Comparison of ENCODE assay signal across 8 cellular contexts in the genomic region with DNA sequence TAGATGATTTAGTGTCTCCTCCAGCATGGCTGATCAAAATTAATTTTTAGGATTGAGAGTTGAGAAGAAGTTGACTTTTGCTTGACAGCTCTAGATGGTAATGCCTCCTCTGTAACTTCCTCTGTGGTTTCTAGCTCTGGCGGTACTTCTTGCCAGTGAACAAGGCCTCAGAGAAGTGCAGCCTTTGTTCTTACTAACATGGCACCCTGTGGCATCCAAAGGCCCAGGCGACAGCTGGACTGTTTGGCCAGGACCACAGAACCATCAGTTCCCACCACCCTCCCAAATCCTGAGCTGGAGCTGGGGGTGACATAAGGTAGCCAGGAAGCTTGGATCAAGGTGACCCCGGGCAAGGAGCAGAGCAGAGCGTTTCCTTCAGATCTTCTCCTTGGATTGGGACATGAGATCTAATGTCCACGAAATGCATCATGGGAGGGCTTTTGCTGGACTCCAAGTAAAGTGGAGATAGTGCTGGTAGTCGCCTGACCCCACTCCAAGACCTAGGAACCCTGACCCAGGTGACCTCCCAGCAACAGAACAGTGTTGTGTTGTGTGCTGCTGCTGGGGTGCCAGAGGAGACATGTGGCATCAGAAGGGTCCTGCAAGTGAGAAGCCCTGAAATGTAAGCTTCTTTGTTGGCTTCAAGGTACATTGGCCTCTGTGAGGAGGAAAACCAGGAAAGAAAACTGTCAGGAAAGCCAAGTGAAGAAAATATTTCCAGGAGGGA. TPM values are rescaled to one million over a fixed set of nuclear protein-coding genes. Genes with fewer than 3 reads are reported as not detected.
DNase-seq lines count a peak whose midpoint lies in the region; ATAC-seq and TF ChIP-seq lines count a peak whose summit lies in the region.

No MANE protein-coding gene starts in this region.

- peak overlapping the region; percentile 82 for H3K4me3 Mint-ChIP-seq in activated T-helper 17 cell treated with anti-CD3 and anti-CD28 coated beads, Interleukin-2, amount 50 U/mL, for 72 hours
- no peak overlapping the region for H3K4me3 Mint-ChIP-seq in chondrocyte (ENCODE audit: unreplicated experiment)

- peak overlapping the region; percentile 92 for H3K27ac Mint-ChIP-seq in activated T-helper 17 cell treated with anti-CD3 and anti-CD28 coated beads, Interleukin-2, amount 50 U/mL, for 72 hours
- no peak overlapping the region for H3K27ac Mint-ChIP-seq in chondrocyte (ENCODE audit: unreplicated experiment)

- H3K27me3 ChIP-seq in subcutaneous abdominal adipose tissue (ENCODE audit: control insufficient read depth in 5 of 5, insufficient read depth in 4 of 5, low read length in 5 of 5): no peaks in the 10 kb centered on the region
- no peaks in the 10 kb centered on the region for H3K27me3 ChIP-seq in left lung
- no peaks in the 10 kb centered on the region for H3K27me3 ChIP-seq in uterus

- TF ChIP-seq POLR2A in uterus (IDR thresholded peaks at IDR 0.05): no peak

- peak overlapping the region in 2 of 5 donors; percentile 35 to 48 for H3K9ac ChIP-seq in subcutaneous abdominal adipose tissue (ENCODE audit: low read length in 5 of 5)

- no peaks in the 10 kb centered on the region for H3K9me3 Mint-ChIP-seq in activated T-helper 17 cell treated with anti-CD3 and anti-CD28 coated beads, Interleukin-2, amount 50 U/mL, for 72 hours
- no peaks in the 10 kb centered on the region for H3K9me3 Mint-ChIP-seq in chondrocyte (ENCODE audit: low read depth)

- H3K4me3 ChIP-seq in subcutaneous abdominal adipose tissue (ENCODE audit: low read depth in 1 of 5, low read length in 5 of 5) (no peak overlapping the region), left lung (no peak overlapping the region), uterus (no peak overlapping the region)

- H3K27ac ChIP-seq in subcutaneous abdominal adipose tissue (ENCODE audit: low read depth, low read length) (peak overlapping the region; percentile 89), left lung (peak overlapping the region in 1 of 2 donors; percentile 71), uterus (no peak overlapping the region)

- H3K36me3 Mint-ChIP-seq in activated T-helper 17 cell treated with anti-CD3 and anti-CD28 coated beads, Interleukin-2, amount 50 U/mL, for 72 hours (ENCODE audit: low read depth): peaks cover 44% of the 10 kb centered on the region
- H3K36me3 Mint-ChIP-seq in chondrocyte (ENCODE audit: low read depth): no peaks in the 10 kb centered on the region

- TF ChIP-seq CTCF in left lung (IDR thresholded peaks at IDR 0.05) (no peak), chondrocyte (IDR thresholded peaks at IDR 0.05) (no peak), uterus (IDR thresholded peaks at IDR 0.05) (no peak)

- ATAC-seq in HG03521 (IDR thresholded peaks at IDR 0.05; ENCODE audit: unreplicated experiment) (peak; percentile 42), left lung (no peak)
- peak; percentile 58 for ATAC-seq in activated T-helper 17 cell treated with anti-CD3 and anti-CD28 coated beads, Interleukin-2, amount 50 U/mL, for 72 hours (replicated peaks)

- H3K4me1 Mint-ChIP-seq in activated T-helper 17 cell treated with anti-CD3 and anti-CD28 coated beads, Interleukin-2, amount 50 U/mL, for 72 hours: peaks cover 56% of the 10 kb centered on the region
- no peaks in the 10 kb centered on the region for H3K4me1 Mint-ChIP-seq in chondrocyte (ENCODE audit: low read depth)

- no peaks in the 10 kb centered on the region for H3K27me3 Mint-ChIP-seq in activated T-helper 17 cell treated with anti-CD3 and anti-CD28 coated beads, Interleukin-2, amount 50 U/mL, for 72 hours
- no peaks in the 10 kb centered on the region for H3K27me3 Mint-ChIP-seq in chondrocyte (ENCODE audit: low read depth)

- peaks cover 2 to 33% (median 19%) of the 10 kb centered on the region in 5 donors for H3K4me1 ChIP-seq in subcutaneous abdominal adipose tissue (ENCODE audit: control insufficient read depth in 5 of 5, insufficient read depth in 5 of 5, low read length in 5 of 5)
- peaks cover 0 to 77% of the 10 kb centered on the region in 2 donors for H3K4me1 ChIP-seq in left lung
- H3K4me1 ChIP-seq in uterus: no peaks in the 10 kb centered on the region

- H3K36me3 ChIP-seq in subcutaneous abdominal adipose tissue (ENCODE audit: control insufficient read depth in 5 of 5, insufficient read depth in 5 of 5, low read length in 5 of 5): no peaks in the 10 kb centered on the region
- H3K36me3 ChIP-seq in left lung: no peaks in the 10 kb centered on the region
- no peaks in the 10 kb centered on the region for H3K36me3 ChIP-seq in uterus

- intact Hi-C loops in left lung (cut with DNase I): no loop called here
- intact Hi-C loops in uterus (cut with DNase I; ENCODE audit: low total_unique reads): no loop called here

- H3K9me3 ChIP-seq in subcutaneous abdominal adipose tissue (ENCODE audit: control insufficient read depth in 5 of 5, low read length in 5 of 5) (no peaks in the 10 kb centered on the region), left lung (no peaks in the 10 kb centered on the region), uterus (no peaks in the 10 kb centered on the region)

- DNase-seq in activated effector memory CD4-positive, alpha-beta T cell treated with anti-CD3 and anti-CD28 coated beads, Interleukin-2, amount 50 U/mL, for 16 hours: peak; percentile 67
- no peak for DNase-seq in activated effector memory CD4-positive, alpha-beta T cell treated with Interleukin-2 at 50 U/mL for 16 hours
- no peak for DNase-seq in left lung
- DNase-seq in chondrocyte (ENCODE audit: low spot score): no peak
- DNase-seq in uterus: no peak

RNA-seq across cellular contexts. Expression of a gene that starts 41.8 kb away (rescaled TPM):
- total RNA-seq in activated T-helper 17 cell treated with anti-CD3 and anti-CD28 coated beads, Interleukin-2, amount 50 U/mL, for 72 hours: 10 to 100 TPM; 46.5 to 50.4 TPM
- 10 to 100 TPM; 14.3 to 50.0 TPM for total RNA-seq in left lung
- total RNA-seq in chondrocyte: not detected in 3 replicates
- total RNA-seq in uterus: 1 to 10 TPM in 3 of 4 donors, not detected in 1; 1.2 to 2.4 (median 1.9) TPM

Comparison
In these comparisons a context has a peak if more than half of its experiments do, and no peak if none do; other contexts are left out.
1. RNA of a gene that starts 41.8 kb away (total RNA-seq): 46.5 to 50.4 TPM in activated T-helper 17 cell treated with anti-CD3 and anti-CD28 coated beads, Interleukin-2, amount 50 U/mL, for 72 hours and 14.3 to 50.0 TPM in left lung; 1.2 to 2.4 TPM in uterus and not detected in chondrocyte; every median in the first group is over 4 times any median in the second.